In genomic region chr2:158391876-158392275, GRCh38 we compare ENCODE assay signal across 10 cellular contexts.
DNase-seq lines count a peak whose midpoint lies in the region; ATAC-seq and TF ChIP-seq lines count a peak whose summit lies in the region.
"Had no signal": no experiment of that assay in that cellular context is flagged by ENCODE, and none has a peak within 500 bp of the region (broad histone marks: within the 10 kb centered on the region; RNA-seq: fewer than 3 reads in every experiment).

No MANE protein-coding gene starts in this region.

- no peak for DNase-seq in activated CD4-positive, alpha-beta memory T cell treated with anti-CD3 and anti-CD28 coated beads for 36 hours
- DNase-seq in activated CD4-positive, alpha-beta memory T cell treated with anti-CD3 and anti-CD28 coated beads, Interleukin-2, amount 10 ng/mL, durations not matched to agents 7 days and 5 days: no peak
- DNase-seq in HS-5 (ENCODE audit: low read depth) (peak; percentile 49), amniotic epithelial cell (ENCODE audit: low read depth) (peak; percentile 32), osteoblast (ENCODE audit: insufficient read length, low spot score, missing footprints) (no peak), NCI-H345 treated with DMSO at 0.1 percent for 48 hours (lab: John Stamatoyannopoulos, UW; ENCODE audit: unreplicated experiment) (no peak), esophagus muscularis mucosa (ENCODE audit: extremely low spot score) (no peak)
- DNase-seq: NCI-H82; stimulated activated CD4-positive, alpha-beta T cell treated with anti-CD3 and anti-CD28 coated beads, Interleukin-12 subunit alpha, Interleukin-12 subunit beta, amount 100 ng/mL, for 4 hours had no signal

- H3K9me3 ChIP-seq in osteoblast (ENCODE audit: low read depth, low read length) (no peaks in the 10 kb centered on the region), esophagus muscularis mucosa (no peaks in the 10 kb centered on the region)

- H2AFZ ChIP-seq in osteoblast (ENCODE audit: low read length): peak overlapping the region; percentile 31

- no peaks in the 10 kb centered on the region for H3K27me3 ChIP-seq in osteoblast (ENCODE audit: insufficient read depth, low read length)
- no peaks in the 10 kb centered on the region for H3K27me3 ChIP-seq in esophagus muscularis mucosa

- H3K79me2 ChIP-seq in osteoblast (ENCODE audit: insufficient read depth, low read length): no peaks in the 10 kb centered on the region

- H3K27ac Mint-ChIP-seq in activated CD4-positive, alpha-beta memory T cell treated with anti-CD3 and anti-CD28 coated beads for 36 hours: peak overlapping the region; percentile 34
- H3K27ac Mint-ChIP-seq in activated CD4-positive, alpha-beta memory T cell treated with anti-CD3 and anti-CD28 coated beads, Interleukin-2, amount 10 ng/mL, durations not matched to agents 7 days and 5 days: no peak overlapping the region

- H3K4me3 ChIP-seq in osteoblast (ENCODE audit: insufficient read depth, low read length): no peak overlapping the region
- no peak overlapping the region for H3K4me3 ChIP-seq in esophagus muscularis mucosa

- WGBS in esophagus muscularis mucosa: 90% methylated on average over 2 of the region's 2 CpGs

- peaks cover 3% of the 10 kb centered on the region for H3K36me3 Mint-ChIP-seq in activated CD4-positive, alpha-beta memory T cell treated with anti-CD3 and anti-CD28 coated beads for 36 hours
- H3K36me3 Mint-ChIP-seq in activated CD4-positive, alpha-beta memory T cell treated with anti-CD3 and anti-CD28 coated beads, Interleukin-2, amount 10 ng/mL, durations not matched to agents 7 days and 5 days (ENCODE audit: low read depth): no peaks in the 10 kb centered on the region

- no peak for ATAC-seq in GM19328 (IDR thresholded peaks at IDR 0.05; ENCODE audit: unreplicated experiment)

- TF ChIP-seq POLR2A in esophagus muscularis mucosa (IDR thresholded peaks at IDR 0.05; ENCODE audit: low read depth): no peak

- H3K36me3 ChIP-seq in osteoblast (ENCODE audit: insufficient read depth, low read length) (no peaks in the 10 kb centered on the region), esophagus muscularis mucosa (no peaks in the 10 kb centered on the region)

- CTCF ChIA-PET in activated CD4-positive, alpha-beta memory T cell treated with anti-CD3 and anti-CD28 coated beads for 36 hours (lab: Charles Lee): no interaction called here
- CTCF ChIA-PET in activated CD4-positive, alpha-beta memory T cell treated with anti-CD3 and anti-CD28 coated beads, Interleukin-2, amount 10 ng/mL, durations not matched to agents 7 days and 5 days (lab: Charles Lee): no interaction called here

- POLR2A ChIA-PET in activated CD4-positive, alpha-beta memory T cell treated with anti-CD3 and anti-CD28 coated beads for 36 hours (lab: Charles Lee): no interaction called here
- POLR2A ChIA-PET in activated CD4-positive, alpha-beta memory T cell treated with anti-CD3 and anti-CD28 coated beads, Interleukin-2, amount 10 ng/mL, durations not matched to agents 7 days and 5 days (lab: Charles Lee): no interaction called here

- H4K20me1 ChIP-seq in osteoblast (ENCODE audit: insufficient read depth, low read length): no peaks in the 10 kb centered on the region

- H3K4me2 ChIP-seq in osteoblast (ENCODE audit: insufficient read depth, low read length): peak overlapping the region; percentile 28

- TF ChIP-seq EP300 in esophagus muscularis mucosa (IDR thresholded peaks at IDR 0.05): no peak

- peaks cover 7% of the 10 kb centered on the region for H3K27me3 Mint-ChIP-seq in activated CD4-positive, alpha-beta memory T cell treated with anti-CD3 and anti-CD28 coated beads for 36 hours
- peaks cover 4% of the 10 kb centered on the region for H3K27me3 Mint-ChIP-seq in activated CD4-positive, alpha-beta memory T cell treated with anti-CD3 and anti-CD28 coated beads, Interleukin-2, amount 10 ng/mL, durations not matched to agents 7 days and 5 days

- intact Hi-C loops in activated CD4-positive, alpha-beta memory T cell treated with anti-CD3 and anti-CD28 coated beads for 36 hours (cut with micrococcal nuclease): no loop called here
- intact Hi-C loops in esophagus muscularis mucosa (cut with DNase I): no loop called here

- no peak overlapping the region for H3K4me3 Mint-ChIP-seq in activated CD4-positive, alpha-beta memory T cell treated with anti-CD3 and anti-CD28 coated beads for 36 hours
- no peak overlapping the region for H3K4me3 Mint-ChIP-seq in activated CD4-positive, alpha-beta memory T cell treated with anti-CD3 and anti-CD28 coated beads, Interleukin-2, amount 10 ng/mL, durations not matched to agents 7 days and 5 days

- no peaks in the 10 kb centered on the region for H3K9me3 Mint-ChIP-seq in activated CD4-positive, alpha-beta memory T cell treated with anti-CD3 and anti-CD28 coated beads for 36 hours
- H3K9me3 Mint-ChIP-seq in activated CD4-positive, alpha-beta memory T cell treated with anti-CD3 and anti-CD28 coated beads, Interleukin-2, amount 10 ng/mL, durations not matched to agents 7 days and 5 days: no peaks in the 10 kb centered on the region

- TF ChIP-seq CTCF in osteoblast (IDR thresholded peaks at IDR 0.05; ENCODE audit: extremely low read depth, low read depth, low read length): no peak
- TF ChIP-seq CTCF in esophagus muscularis mucosa (IDR thresholded peaks at IDR 0.05): no peak

- H3K27ac ChIP-seq in osteoblast (ENCODE audit: low read depth, low read length): no peak overlapping the region
- H3K27ac ChIP-seq in esophagus muscularis mucosa (replicated peaks in 1 of 4): no peak overlapping the region

- H3K4me1 Mint-ChIP-seq in activated CD4-positive, alpha-beta memory T cell treated with anti-CD3 and anti-CD28 coated beads for 36 hours (ENCODE audit: low read depth): peaks cover 8% of the 10 kb centered on the region
- H3K4me1 Mint-ChIP-seq in activated CD4-positive, alpha-beta memory T cell treated with anti-CD3 and anti-CD28 coated beads, Interleukin-2, amount 10 ng/mL, durations not matched to agents 7 days and 5 days: peaks cover 7% of the 10 kb centered on the region

- H3K4me1 ChIP-seq in osteoblast (ENCODE audit: insufficient read depth, low read length) (peaks cover 18% of the 10 kb centered on the region), esophagus muscularis mucosa (no peaks in the 10 kb centered on the region)

Comparison
In these comparisons a context has a peak if more than half of its experiments do, and no peak if none do; other contexts are left out.
1. DNase-seq: peak in HS-5 (single experiment) and amniotic epithelial cell (single experiment); none in activated CD4-positive, alpha-beta memory T cell treated with anti-CD3 and anti-CD28 coated beads for 36 hours (single experiment), activated CD4-positive, alpha-beta memory T cell treated with anti-CD3 and anti-CD28 coated beads, Interleukin-2, amount 10 ng/mL, durations not matched to agents 7 days and 5 days (single experiment), osteoblast (single experiment), NCI-H345 treated with DMSO at 0.1 percent for 48 hours (single experiment) and esophagus muscularis mucosa (single experiment).